In the genomic region with DNA sequence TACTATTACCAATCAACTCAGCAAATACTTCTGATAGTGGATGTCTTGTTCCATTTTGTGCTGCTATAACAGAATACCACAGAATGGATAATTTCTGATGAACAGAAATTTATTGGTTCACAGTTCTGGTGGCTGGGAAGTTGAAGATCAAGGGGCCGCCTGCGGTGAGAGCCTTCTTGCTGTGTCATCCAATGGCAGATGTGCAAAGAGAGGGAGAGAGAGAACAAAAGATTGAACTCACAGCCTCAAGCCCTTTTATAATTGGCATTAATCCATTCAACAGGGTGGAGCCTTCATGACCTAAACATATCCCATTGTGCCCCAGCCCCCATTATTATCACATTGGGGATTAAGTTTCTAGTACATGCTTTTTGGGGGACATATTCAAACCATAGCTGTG, we compare ENCODE assay signal across 15 cellular contexts.
A peak's percentile ranks its signal among the peaks of the same experiment; 100 is the strongest.
DNase-seq lines count a peak whose midpoint lies in the region; ATAC-seq, FAIRE-seq and TF ChIP-seq lines count a peak whose summit lies in the region.
"Had no signal": no experiment of that assay in that cellular context is flagged by ENCODE, and none has a peak within 500 bp of the region (broad histone marks: within the 10 kb centered on the region; RNA-seq: fewer than 3 reads in every experiment).

No MANE protein-coding gene starts in this region.

- H3K4me1 Mint-ChIP-seq in nephron, result peaks cover 10% of the 10 kb centered on the region
- H3K4me1 Mint-ChIP-seq: CD4-positive, alpha-beta memory T cell had no signal

- H3K27me3 Mint-ChIP-seq in nephron (ENCODE audit: low read depth), result peaks cover 5% of the 10 kb centered on the region

- peak; percentile 30 for DNase-seq in NOMO-1 treated with DMSO at 0.1 percent for 48 hours (lab: John Stamatoyannopoulos, UW; ENCODE audit: unreplicated experiment)
- no peak for DNase-seq in NOMO-1 treated with dmso at 0.1 percent for 144 hours (lab: John Stamatoyannopoulos, UW; ENCODE audit: unreplicated experiment)
- DNase-seq in NCI-H146 (lab: John Stamatoyannopoulos, UW), result peak; percentile 89
- DNase-seq in NCI-H748 treated with DMSO at 0.1 percent for 48 hours (lab: John Stamatoyannopoulos, UW), result peak; percentile 80
- DNase-seq in activated CD8-positive, alpha-beta memory T cell treated with anti-CD3 and anti-CD28 coated beads, Interleukin-2, amount 50 U/mL, for 4 hours, result no peak
- no peak for DNase-seq in HTR-8/SVneo (ENCODE audit: insufficient read length, low spot score)
- DNase-seq: BE2C; CD4-positive, alpha-beta memory T cell; COR-L47; H9 had no signal

- H3K36me3 Mint-ChIP-seq in nephron (ENCODE audit: low read depth), result no peaks in the 10 kb centered on the region
- H3K36me3 Mint-ChIP-seq: CD4-positive, alpha-beta memory T cell had no signal

- TF ChIP-seq CTCF in nephron (IDR thresholded peaks at IDR 0.05; ENCODE audit: unreplicated experiment in 3 of 3), result no peak

- no peak for FAIRE-seq in HTR-8/SVneo (lab: Jason Lieb, UNC)
- FAIRE-seq: D721Med, HepG2 had no signal

- no peak overlapping the region for H3K4me3 Mint-ChIP-seq in nephron
- H3K4me3 Mint-ChIP-seq: CD4-positive, alpha-beta memory T cell; GM23338; H9 had no signal

- no peak for ATAC-seq in HG03520 (IDR thresholded peaks at IDR 0.05; ENCODE audit: unreplicated experiment)
- ATAC-seq: GM23338, HepG2 had no signal

- peak overlapping the region in 2 of 3 experiments; percentile 68 to 88 for H3K27ac Mint-ChIP-seq in nephron
- H3K27ac Mint-ChIP-seq: CD4-positive, alpha-beta memory T cell; GM23338; H9 had no signal

- peaks cover 11% of the 10 kb centered on the region for H3K9me3 Mint-ChIP-seq in nephron
- H3K9me3 Mint-ChIP-seq: CD4-positive, alpha-beta memory T cell; GM23338 had no signal

Comparison
In these comparisons a context has a peak if more than half of its experiments do, and no peak if none do; other contexts are left out.
1. DNase-seq: peak in NOMO-1 treated with DMSO at 0.1 percent for 48 hours (single experiment), NCI-H146 (single experiment) and NCI-H748 treated with DMSO at 0.1 percent for 48 hours (single experiment); none in NOMO-1 treated with dmso at 0.1 percent for 144 hours (single experiment), activated CD8-positive, alpha-beta memory T cell treated with anti-CD3 and anti-CD28 coated beads, Interleukin-2, amount 50 U/mL, for 4 hours (single experiment) and HTR-8/SVneo (single experiment).